Comparison of ENCODE assay signal across 14 cellular contexts in the genomic region with DNA sequence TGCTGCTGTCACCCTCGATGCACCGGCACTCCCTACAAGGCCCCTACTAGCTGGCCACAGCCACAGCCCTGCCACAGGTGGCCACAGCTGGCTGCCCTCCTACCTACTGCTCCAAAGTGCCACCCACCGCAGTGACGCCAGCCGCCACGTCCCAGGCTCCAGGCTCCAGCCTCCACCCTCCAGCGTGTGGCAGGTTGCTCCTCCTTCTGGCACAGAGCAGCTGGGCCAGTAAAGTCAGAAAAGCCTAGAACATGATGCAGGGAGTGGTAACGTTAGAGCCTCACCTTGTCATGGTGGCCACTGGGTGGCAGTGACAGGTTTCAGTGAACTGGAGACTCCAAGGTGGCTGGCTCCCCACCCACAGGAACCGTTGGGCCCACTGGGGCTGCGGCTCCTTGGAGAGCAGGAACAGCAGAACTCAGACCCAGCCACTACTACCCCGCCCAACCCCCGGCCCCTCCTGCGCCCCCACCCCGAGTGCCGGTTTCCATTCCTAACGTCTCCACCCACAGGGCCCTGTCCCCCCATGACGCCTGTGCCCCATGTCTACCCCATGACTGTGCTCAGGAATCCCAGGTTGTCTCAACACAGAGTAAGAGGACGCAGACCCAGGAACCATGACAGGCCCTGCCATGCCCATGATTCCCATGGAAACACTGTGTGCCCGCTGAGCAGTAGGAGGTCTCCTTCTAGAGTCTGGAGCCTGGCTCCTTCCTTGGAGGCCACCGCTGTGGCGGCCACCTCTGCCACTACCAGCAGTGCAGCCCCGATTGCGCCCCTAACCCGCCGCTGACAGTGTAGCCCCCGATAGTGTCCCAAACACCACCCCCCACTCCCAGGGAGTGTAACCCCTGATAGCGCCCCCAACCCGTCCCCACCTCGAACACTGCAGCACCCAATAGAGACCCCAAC. TPM values are rescaled to one million over a fixed set of nuclear protein-coding genes. Genes with fewer than 3 reads are reported as not detected.
DNase-seq lines count a peak whose midpoint lies in the region; ATAC-seq, FAIRE-seq and TF ChIP-seq lines count a peak whose summit lies in the region.
"Had no signal": no experiment of that assay in that cellular context is flagged by ENCODE, and none has a peak within 500 bp of the region (broad histone marks: within the 10 kb centered on the region; RNA-seq: fewer than 3 reads in every experiment).

No MANE protein-coding gene starts in this region.

- no peak for TF ChIP-seq POLR2A in H1 (IDR thresholded peaks at IDR 0.05; ENCODE audit: control extremely low read depth in 1 of 2, low read depth in 2 of 2, low read length in 2 of 2)

- TF ChIP-seq CTCF in H1 (IDR thresholded peaks at IDR 0.05; ENCODE audit: control extremely low read depth in 1 of 3, insufficient read depth in 1 of 3, low read depth in 1 of 3, low read length in 3 of 3) = peak; percentile 2 to 35 (median 33); a peak in 3 of 4 replicates
- no peak for TF ChIP-seq CTCF in CD8-positive, alpha-beta T cell (IDR thresholded peaks at IDR 0.05)

- H3K4me1 ChIP-seq in H1 (replicated peaks in 1 of 4; ENCODE audit: control insufficient read depth in 3 of 4, insufficient read depth in 4 of 4, low read length in 3 of 4) = no peaks in the 10 kb centered on the region
- H3K4me1 ChIP-seq in CD8-positive, alpha-beta T cell (ENCODE audit: insufficient read depth, low read length) = no peaks in the 10 kb centered on the region
- H3K4me1 ChIP-seq: right lobe of liver, tibial nerve had no signal

- CTCF ChIA-PET in H1 (lab: Charles Lee; ENCODE audit: partially characterized antibody) = no interaction called here
- CTCF ChIA-PET in CD8-positive, alpha-beta T cell (lab: Charles Lee) = no interaction called here

- H4K5ac ChIP-seq in H1 (ENCODE audit: insufficient read length, low read depth, low read length) = no peak overlapping the region

- no peak overlapping the region for H3K18ac ChIP-seq in H1 (ENCODE audit: extremely low read depth, low read length)

- DNase-seq in DMS114 treated with DMSO at 0.1 percent for 48 hours (lab: John Stamatoyannopoulos, UW; ENCODE audit: unreplicated experiment) = peak; percentile 3
- peak; percentile 21 for DNase-seq in HT-29 (ENCODE audit: low spot score)
- DNase-seq in NCI-H69 (lab: John Stamatoyannopoulos, UW) = peak; percentile 65
- no peak for DNase-seq in H1 (ENCODE audit: low read depth in 1 of 2, low spot score in 2 of 2)
- DNase-seq in CD8-positive, alpha-beta T cell = no peak
- DNase-seq in HCEC 1CT = no peak
- no peak for DNase-seq in KG1 (lab: John Stamatoyannopoulos, UW)
- DNase-seq: activated T-cell treated with anti-CD3 and anti-CD28 coated beads, Interleukin-2, amount 50 U/mL, for 72 hours; KBM-7; right lobe of liver had no signal

- TF ChIP-seq EP300 in H1 (IDR thresholded peaks at IDR 0.05; ENCODE audit: borderline replicate concordance in 1 of 2, low read depth in 2 of 2, low read length in 2 of 2) = no peak

- no peaks in the 10 kb centered on the region for H3K79me1 ChIP-seq in H1 (ENCODE audit: low read depth, low read length)

- no peaks in the 10 kb centered on the region for H3K36me3 Mint-ChIP-seq in CD8-positive, alpha-beta T cell

- no peaks in the 10 kb centered on the region for H3K79me2 ChIP-seq in H1 (ENCODE audit: control insufficient read depth in 1 of 2, insufficient read depth in 2 of 2, low read length in 2 of 2)

- no peak overlapping the region for H2AFZ ChIP-seq in H1 (ENCODE audit: low read length)

- no peaks in the 10 kb centered on the region for H3K9me3 Mint-ChIP-seq in CD8-positive, alpha-beta T cell
- H3K9me3 Mint-ChIP-seq: activated T-cell treated with anti-CD3 and anti-CD28 coated beads, Interleukin-2, amount 50 U/mL, for 72 hours had no signal

- no peaks in the 10 kb centered on the region for H3K27me3 Mint-ChIP-seq in CD8-positive, alpha-beta T cell (ENCODE audit: low read depth)

- H2BK20ac ChIP-seq in H1 (ENCODE audit: low read length) = no peak overlapping the region

- intact Hi-C loops in CD8-positive, alpha-beta T cell (cut with DNase I, micrococcal nuclease) = no loop called here

- no peak overlapping the region for H3K4ac ChIP-seq in H1 (replicated peaks; ENCODE audit: insufficient read length, low read depth, low read length)

- no peak overlapping the region for H3K4me3 Mint-ChIP-seq in CD8-positive, alpha-beta T cell
- H3K4me3 Mint-ChIP-seq: activated T-cell treated with anti-CD3 and anti-CD28 coated beads, Interleukin-2, amount 50 U/mL, for 72 hours had no signal

- no peak overlapping the region for H3K9ac ChIP-seq in H1 (replicated peaks in 1 of 4; ENCODE audit: extremely low read depth in 1 of 4, low read depth in 3 of 4, low read length in 3 of 4)

- no peak overlapping the region for H3K4me2 ChIP-seq in H1 (ENCODE audit: insufficient read depth in 1 of 2, low read depth in 2 of 2, low read length in 2 of 2)

- no peaks in the 10 kb centered on the region for H4K20me1 ChIP-seq in H1 (replicated peaks in 1 of 2; ENCODE audit: control insufficient read depth in 1 of 2, insufficient read depth in 2 of 2, low read length in 2 of 2)

- H4K8ac ChIP-seq in H1 (ENCODE audit: extremely low read depth, insufficient read depth, low read length) = no peak overlapping the region

- H2BK12ac ChIP-seq in H1 (ENCODE audit: low read depth, low read length) = no peak overlapping the region

- ATAC-seq in CD8-positive, alpha-beta T cell = no peak
- no peak for ATAC-seq in HG03432 (IDR thresholded peaks at IDR 0.05; ENCODE audit: unreplicated experiment)
- ATAC-seq: activated T-cell treated with anti-CD3 and anti-CD28 coated beads, Interleukin-2, amount 50 U/mL, for 72 hours had no signal

- H2BK120ac ChIP-seq in H1 (replicated peaks; ENCODE audit: low read depth, low read length) = no peak overlapping the region

- POLR2A ChIA-PET in H1 (lab: Charles Lee; ENCODE audit: partially characterized antibody) = no interaction called here
- POLR2A ChIA-PET in CD8-positive, alpha-beta T cell (lab: Charles Lee) = no interaction called here

- H3K9me3 ChIP-seq in H1 (ENCODE audit: insufficient read depth in 2 of 2, low read depth in 1 of 2, low read length in 1 of 2) = peaks cover 27 to 46% of the 10 kb centered on the region in 2 experiments; a peak in 3 of 4 replicates
- no peaks in the 10 kb centered on the region for H3K9me3 ChIP-seq in CD8-positive, alpha-beta T cell (ENCODE audit: low read length)
- H3K9me3 ChIP-seq: right lobe of liver, tibial nerve had no signal

- no peaks in the 10 kb centered on the region for H3K23me2 ChIP-seq in H1 (ENCODE audit: low read depth, low read length)

- H3K27ac ChIP-seq in H1 (ENCODE audit: low read depth, low read length) = no peak overlapping the region
- no peak overlapping the region for H3K27ac ChIP-seq in CD8-positive, alpha-beta T cell (ENCODE audit: low read depth, low read length)
- H3K27ac ChIP-seq: right lobe of liver, tibial nerve had no signal

- peak; percentile 19 to 29; a peak in 3 of 4 replicates for TF ChIP-seq RAD21 in H1 (IDR thresholded peaks at IDR 0.05 in 1 of 2, conservative IDR thresholded peaks at IDR 0.05 in 1 of 2; ENCODE audit: low read depth in 2 of 2, low read length in 2 of 2)

- no peak overlapping the region for H2BK15ac ChIP-seq in H1 (ENCODE audit: low read length)

- H3K4me1 Mint-ChIP-seq in CD8-positive, alpha-beta T cell (ENCODE audit: low read depth) = no peaks in the 10 kb centered on the region

- no peak overlapping the region for H3K23ac ChIP-seq in H1 (ENCODE audit: insufficient read length)

- H3K14ac ChIP-seq in H1 (ENCODE audit: insufficient read length) = no peak overlapping the region

- H3K36me3 ChIP-seq in H1 (ENCODE audit: control insufficient read depth in 2 of 4, insufficient read depth in 4 of 4, low read length in 3 of 4) = no peaks in the 10 kb centered on the region
- no peaks in the 10 kb centered on the region for H3K36me3 ChIP-seq in CD8-positive, alpha-beta T cell (ENCODE audit: insufficient read depth, low read length)
- H3K36me3 ChIP-seq: right lobe of liver, tibial nerve had no signal

- 87% methylated on average over 20 of the region's 29 CpGs; no CpG with 5 or more reads in 1 of the 2 experiments for WGBS in H1 (ENCODE audit: extremely low coverage in 1 of 2, insufficient coverage in 1 of 2, insufficient read length in 1 of 2, insufficient replicate concordance in 2 of 2, low coverage in 1 of 2, low lambda C conversion rate in 2 of 2, missing lambda C conversion rate in 1 of 2), 2 experiments

- H3K27ac Mint-ChIP-seq in CD8-positive, alpha-beta T cell = no peak overlapping the region
- H3K27ac Mint-ChIP-seq: activated T-cell treated with anti-CD3 and anti-CD28 coated beads, Interleukin-2, amount 50 U/mL, for 72 hours had no signal

- no peaks in the 10 kb centered on the region for H3K27me3 ChIP-seq in H1 (replicated peaks in 1 of 4; ENCODE audit: control insufficient read depth in 3 of 4, extremely low read depth in 1 of 4, insufficient read depth in 3 of 4, low read length in 3 of 4)
- no peaks in the 10 kb centered on the region for H3K27me3 ChIP-seq in CD8-positive, alpha-beta T cell (ENCODE audit: insufficient read depth, low read length)
- H3K27me3 ChIP-seq: right lobe of liver, tibial nerve had no signal

- no peak overlapping the region for H3K4me3 ChIP-seq in H1 (ENCODE audit: extremely low read depth in 1 of 4, insufficient read depth in 2 of 4, low read depth in 3 of 4, low read length in 4 of 4)
- no peak overlapping the region for H3K4me3 ChIP-seq in CD8-positive, alpha-beta T cell (ENCODE audit: low read depth, low read length)
- H3K4me3 ChIP-seq: right lobe of liver, tibial nerve had no signal

- H4K91ac ChIP-seq in H1 (replicated peaks; ENCODE audit: insufficient read length, low read length) = no peak overlapping the region

- no peak for FAIRE-seq in H1 (lab: Jason Lieb, UNC)
- FAIRE-seq: GM18507, islet of Langerhans had no signal

- H2AK5ac ChIP-seq in H1 (ENCODE audit: low read depth, low read length) = no peak overlapping the region

- no peak overlapping the region for H3K56ac ChIP-seq in H1 (replicated peaks; ENCODE audit: insufficient read length, low read depth, low read length)

- no peak overlapping the region for H2BK5ac ChIP-seq in H1 (ENCODE audit: low read depth, low read length)

TF ChIP-seq in H1, 55 proteins besides CTCF, POLR2A, EP300 and RAD21 (continues in another document):
- TF ChIP-seq CEBPB (IDR thresholded peaks at IDR 0.05; ENCODE audit: low read depth, low read length) (no peak), POLR2AphosphoS5 (IDR thresholded peaks at IDR 0.05; ENCODE audit: low read depth, low read length) (no peak), CHD1 (IDR thresholded peaks at IDR 0.05; ENCODE audit: low read depth, low read length) (no peak)

RNA-seq across cellular contexts. Expression of a gene that starts 52.3 kb away (rescaled TPM):
- total RNA-seq in HT-29 (2014; rRNA removed; shearing (Covaris generic)) = 5.8 and 8.3 TPM in 2 replicates
- total RNA-seq in H1 (2021; fragmentation: NEBNext Ultra II Directional; extraction: Animal tissue kit (Norgen Biotek cat#: 25700)) = 29.7 and 33.4 TPM in 2 replicates
- polyA plus RNA-seq in H1 (2011; rRNA removed) = 4.2 and 10.7 TPM in 2 replicates
- polyA plus RNA-seq in H1 (2011; cell fraction: cytosol; rRNA removed) = 8.1 TPM
- 9.9 TPM for polyA plus RNA-seq in H1 (2011; cell fraction: nucleus; rRNA removed)
- 10.3 to 14.2 TPM (median 12.0 TPM) in 4 replicates for polyA plus RNA-seq in H1 (2012, experiment 1 of 2)
- polyA plus RNA-seq in H1 (2012, experiment 2 of 2) = 1.2 TPM
- polyA plus RNA-seq in H1 (2013, experiment 1 of 2) = 16.4 TPM
- 15.3 TPM for polyA plus RNA-seq in H1 (2013, experiment 2 of 2)
- 14.3 and 27.0 TPM in 2 replicates for polyA minus RNA-seq in H1 (2011; rRNA and poly(A)+ RNA removed)
- 16.0 TPM for polyA minus RNA-seq in H1 (2011; cell fraction: cytosol; rRNA and poly(A)+ RNA removed)
- polyA minus RNA-seq in H1 (2011; cell fraction: nucleus; rRNA and poly(A)+ RNA removed) = 62.3 TPM
- 10 to 100 TPM; 16.4 to 17.0 TPM for total RNA-seq in CD8-positive, alpha-beta T cell

Comparison
In these comparisons a context has a peak if more than half of its experiments do, and no peak if none do; other contexts are left out.
1. DNase-seq: peak in DMS114 treated with DMSO at 0.1 percent for 48 hours (single experiment), HT-29 (single experiment) and NCI-H69 (single experiment); none in H1 (0 of 2), CD8-positive, alpha-beta T cell (0 of 7), HCEC 1CT (single experiment) and KG1 (single experiment).